1 cellular context compared by ENCODE assay signal in genomic region chr17:78484300-78485159, GRCh38.
TF ChIP-seq lines count a peak whose summit lies in the region.

No MANE protein-coding gene starts in this region.

TF ChIP-seq in K562, 482 proteins besides CTCF, POLR2A, EP300 and RAD21 (continued from another document):
- no peak for TF ChIP-seq ZNF639 (CRISPR knock-in tag; conservative IDR thresholded peaks at IDR 0.05 in 1 of 2, IDR thresholded peaks at IDR 0.05 in 1 of 2)
- TF ChIP-seq HIVEP1 (CRISPR knock-in tag; IDR thresholded peaks at IDR 0.05): no peak
- TF ChIP-seq NFIC (IDR thresholded peaks at IDR 0.05): peak; percentile 46
- peak; percentile 59; the same call in 1 of the 2 replicates for TF ChIP-seq ZNF740 (CRISPR knock-in tag; IDR thresholded peaks at IDR 0.05)
- 0 out of 4 replicates have a peak, but pooled peaks of 1 of the 2 experiments have one; percentile 40 for TF ChIP-seq ZNF740 (tag; IDR thresholded peaks at IDR 0.05)
- TF ChIP-seq VEZF1 (CRISPR knock-in tag; IDR thresholded peaks at IDR 0.05): peak; percentile 69
